In the genomic region with DNA sequence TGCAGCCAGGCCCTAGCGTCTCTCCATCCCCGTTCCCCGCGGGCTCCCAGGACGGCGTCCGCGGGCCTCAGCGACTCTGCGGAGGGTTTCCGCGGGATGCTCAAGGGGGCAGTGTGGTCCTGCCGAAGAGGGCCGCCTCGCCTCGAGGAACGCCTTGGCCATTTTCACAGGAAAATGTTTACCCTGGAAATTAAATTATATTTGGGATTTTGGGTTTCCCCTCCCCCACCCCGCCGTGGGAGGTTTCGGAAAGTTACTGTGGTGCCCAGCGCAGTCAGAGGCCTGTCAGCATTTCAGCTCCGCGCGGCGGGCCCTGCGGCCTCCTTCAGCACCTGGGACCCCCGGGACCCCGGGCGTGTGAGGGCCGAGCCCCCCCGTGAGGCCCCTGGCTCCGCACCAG, we compare ENCODE assay signal across 9 cellular contexts.
DNase-seq lines count a peak whose midpoint lies in the region; ATAC-seq and TF ChIP-seq lines count a peak whose summit lies in the region.
"Had no signal": no experiment of that assay in that cellular context is flagged by ENCODE, and none has a peak within 500 bp of the region (broad histone marks: within the 10 kb centered on the region; RNA-seq: fewer than 3 reads in every experiment).

No MANE protein-coding gene starts in this region.

- H3K27ac Mint-ChIP-seq in naive thymus-derived CD8-positive, alpha-beta T cell: no peak overlapping the region
- no peak overlapping the region for H3K27ac Mint-ChIP-seq in Calu3 (ENCODE audit: unreplicated experiment)

- no peaks in the 10 kb centered on the region for H4K20me1 ChIP-seq in fibroblast of lung (ENCODE audit: control insufficient read depth, extremely low read depth, insufficient read depth, low read length)

- intact Hi-C loops in Calu3 (cut with micrococcal nuclease; ENCODE audit: unreplicated experiment): no loop called here

- ATAC-seq in naive thymus-derived CD8-positive, alpha-beta T cell: peak in 1 of 2 donors; percentile 50
- no peak for ATAC-seq in GM18511 (IDR thresholded peaks at IDR 0.05; ENCODE audit: unreplicated experiment)
- no peak for ATAC-seq in HG02973 (IDR thresholded peaks at IDR 0.05; ENCODE audit: unreplicated experiment)
- ATAC-seq: Panc1 had no signal

- no peaks in the 10 kb centered on the region for H3K36me3 ChIP-seq in fibroblast of lung (ENCODE audit: control insufficient read depth, insufficient read depth, low read length)

- H3K27ac ChIP-seq in fibroblast of lung (ENCODE audit: insufficient read depth, low read length): no peak overlapping the region

- POLR2A ChIA-PET in GM10248 (lab: Yijun Ruan, JAX): no interaction called here
- POLR2A ChIA-PET in naive thymus-derived CD8-positive, alpha-beta T cell (lab: Charles Lee): no interaction called here

- BruUV-seq in Calu3 (replicated peaks; lab: Mats Ljungman, UMichigan): no TSS peak

- peak overlapping the region; percentile 1 for H3K9ac ChIP-seq in fibroblast of lung (ENCODE audit: insufficient read depth, low read length)

- TF ChIP-seq CTCF in GM10248 (IDR thresholded peaks at IDR 0.05; ENCODE audit: control extremely low read depth, extremely low read depth, low read depth, missing control alignments) (peak; percentile 50), fibroblast of lung (conservative IDR thresholded peaks at IDR 0.05 in 1 of 2, IDR thresholded peaks at IDR 0.05 in 1 of 2; ENCODE audit: low read depth in 1 of 2, low read length in 2 of 2) (peak; percentile 64 to 65), Calu3 (IDR thresholded peaks at IDR 0.05; ENCODE audit: unreplicated experiment) (no peak)

- H3K9me3 Mint-ChIP-seq in naive thymus-derived CD8-positive, alpha-beta T cell: no peaks in the 10 kb centered on the region
- no peaks in the 10 kb centered on the region for H3K9me3 Mint-ChIP-seq in Calu3 (ENCODE audit: low read depth, unreplicated experiment)

- no peaks in the 10 kb centered on the region for H3K27me3 ChIP-seq in fibroblast of lung (ENCODE audit: control insufficient read depth, insufficient read depth, low read length)

- peaks cover 0 to 3% (median 2%) of the 10 kb centered on the region in 4 donors for H3K4me1 Mint-ChIP-seq in naive thymus-derived CD8-positive, alpha-beta T cell
- H3K4me1 Mint-ChIP-seq in Calu3 (ENCODE audit: low read depth, unreplicated experiment): no peaks in the 10 kb centered on the region

- H3K79me2 ChIP-seq in fibroblast of lung (ENCODE audit: control insufficient read depth, insufficient read depth, low read length): no peaks in the 10 kb centered on the region

- peak overlapping the region in 3 of 4 experiments; percentile 8 to 45 (median 25) for H3K4me3 ChIP-seq in fibroblast of lung (replicated peaks in 1 of 4; ENCODE audit: control extremely low read depth in 1 of 4, insufficient read depth in 1 of 4, low read depth in 3 of 4, low read length in 4 of 4)

- DNase-seq in GM10248 (ENCODE audit: extremely low spot score) (peak; percentile 42), RPMI7951 (ENCODE audit: low read depth) (peak; percentile 29), fibroblast of lung (ENCODE audit: low read depth in 2 of 2) (peak; percentile 27 to 55), Calu3 (no peak)
- DNase-seq in naive thymus-derived CD8-positive, alpha-beta T cell: peak in 9 of 10 donors; percentile 1 to 32 (median 6)
- no peak for DNase-seq in central memory CD4-positive, alpha-beta T cell

- H2AFZ ChIP-seq in fibroblast of lung (ENCODE audit: low read length): peak overlapping the region; percentile 53

- no peaks in the 10 kb centered on the region for H3K4me1 ChIP-seq in fibroblast of lung (ENCODE audit: control insufficient read depth, extremely low read depth, insufficient read depth, low read length)

- peaks cover 2 to 24% (median 13%) of the 10 kb centered on the region in 5 donors for H3K27me3 Mint-ChIP-seq in naive thymus-derived CD8-positive, alpha-beta T cell
- H3K27me3 Mint-ChIP-seq in Calu3 (ENCODE audit: unreplicated experiment): peaks cover 12% of the 10 kb centered on the region

- CTCF ChIA-PET in GM10248 (lab: Yijun Ruan, JAX) (no interaction called here), Calu3 (lab: Charles Lee) (no interaction called here)

- H3K9me3 ChIP-seq in fibroblast of lung (ENCODE audit: control insufficient read depth, insufficient read depth, low read depth, low read length): no peaks in the 10 kb centered on the region

- H3K4me2 ChIP-seq in fibroblast of lung (ENCODE audit: extremely low read depth, insufficient read depth, low read length): peak overlapping the region; percentile 75

- H3K36me3 Mint-ChIP-seq in naive thymus-derived CD8-positive, alpha-beta T cell: no peaks in the 10 kb centered on the region
- H3K36me3 Mint-ChIP-seq in Calu3 (ENCODE audit: insufficient read depth, unreplicated experiment): no peaks in the 10 kb centered on the region

- H3K4me3 Mint-ChIP-seq in naive thymus-derived CD8-positive, alpha-beta T cell: peak overlapping the region in 1 of 10 donors; percentile 31
- no peak overlapping the region for H3K4me3 Mint-ChIP-seq in Calu3 (ENCODE audit: low read depth, unreplicated experiment)

Comparison
In these comparisons a context has a peak if more than half of its experiments do, and no peak if none do; other contexts are left out.
1. DNase-seq: peak in GM10248 (single experiment), RPMI7951 (single experiment), fibroblast of lung (2 of 2) and naive thymus-derived CD8-positive, alpha-beta T cell (9 of 10); none in central memory CD4-positive, alpha-beta T cell (single experiment) and Calu3 (single experiment).